Comparison of ENCODE assay signal across 25 cellular contexts in the genomic region with DNA sequence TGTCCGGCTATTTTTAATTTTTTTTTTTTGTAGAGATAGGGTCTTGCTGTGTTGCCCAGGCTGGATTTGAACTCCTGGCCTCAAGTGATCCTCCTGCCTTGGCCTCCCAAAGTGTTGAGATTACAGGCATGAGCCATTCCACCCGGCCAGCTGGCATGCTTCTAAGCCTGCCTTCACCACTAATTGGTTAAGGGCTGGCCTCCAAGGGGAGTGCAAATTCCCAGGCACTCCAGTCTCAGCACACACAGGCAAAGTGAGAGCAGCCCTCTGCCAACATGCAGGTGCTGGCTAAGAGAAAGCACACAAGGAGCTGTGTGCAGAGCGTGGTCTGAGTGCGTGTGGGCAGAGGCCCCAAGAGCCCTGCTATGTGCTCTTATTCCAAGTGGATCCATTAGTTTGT.
DNase-seq lines count a peak whose midpoint lies in the region; ATAC-seq and TF ChIP-seq lines count a peak whose summit lies in the region.
"Had no signal": no experiment of that assay in that cellular context is flagged by ENCODE, and none has a peak within 500 bp of the region (broad histone marks: within the 10 kb centered on the region; RNA-seq: fewer than 3 reads in every experiment).

No MANE protein-coding gene starts in this region.

- no peak overlapping the region for H3K4ac ChIP-seq in mesendoderm (ENCODE audit: low read depth, low read length)

- no peak for TF ChIP-seq POLR2A in sigmoid colon (IDR thresholded peaks at IDR 0.05)

- H2BK15ac ChIP-seq in mesendoderm (replicated peaks; ENCODE audit: low read depth) = no peak overlapping the region

- no peak overlapping the region for H2AK5ac ChIP-seq in mesendoderm (ENCODE audit: low read length)

- no peak overlapping the region for H4K5ac ChIP-seq in mesendoderm (ENCODE audit: low read length)

- H3K4me3 ChIP-seq in dorsolateral prefrontal cortex (no peak overlapping the region), sigmoid colon (no peak overlapping the region), mesendoderm (ENCODE audit: low read length) (no peak overlapping the region)
- H3K4me3 ChIP-seq: A549, esophagus muscularis mucosa, gastroesophageal sphincter, GM23248, lower lobe of right lung had no signal

- H3K79me2 ChIP-seq in mesendoderm (ENCODE audit: control insufficient read depth, insufficient read depth, low read length) = no peaks in the 10 kb centered on the region

- H3K18ac ChIP-seq in mesendoderm (ENCODE audit: low read length) = no peak overlapping the region

- H3K79me1 ChIP-seq in mesendoderm (ENCODE audit: low read length) = no peaks in the 10 kb centered on the region

- H2BK120ac ChIP-seq in mesendoderm (ENCODE audit: low read depth, low read length) = no peak overlapping the region

- H3K4me2 ChIP-seq in mesendoderm (ENCODE audit: low read length) = no peak overlapping the region
- H3K4me2 ChIP-seq: A549 had no signal

- intact Hi-C loops in dorsolateral prefrontal cortex (cut with DNase I) = no loop called here
- intact Hi-C loops in sigmoid colon (cut with DNase I) = no loop called here

- H3K36me3 ChIP-seq in sigmoid colon (no peaks in the 10 kb centered on the region), mesendoderm (ENCODE audit: control insufficient read depth, insufficient read depth, low read length) (no peaks in the 10 kb centered on the region)
- H3K36me3 ChIP-seq: esophagus muscularis mucosa, gastroesophageal sphincter, lower lobe of right lung, WERI-Rb-1 had no signal

- WGBS in sigmoid colon, 2 donors = 75 to 84% methylated on average over 4 of the region's 4 CpGs
- WGBS in mesendoderm (ENCODE audit: extremely low coverage, insufficient coverage, low lambda C conversion rate) = no CpG with 5 or more reads among the region's 4 CpGs

- no peak overlapping the region for H4K8ac ChIP-seq in mesendoderm (ENCODE audit: low read depth, low read length)

- TF ChIP-seq EP300 in sigmoid colon (IDR thresholded peaks at IDR 0.05) = no peak

- H3K56ac ChIP-seq in mesendoderm (ENCODE audit: low read length) = no peak overlapping the region

- no peak overlapping the region for H2BK5ac ChIP-seq in mesendoderm (ENCODE audit: low read length)

- peak overlapping the region in 4 of 59 donors; percentile 0 to 29 (median 2) for H3K27ac ChIP-seq in dorsolateral prefrontal cortex
- peak overlapping the region in 2 of 4 donors; percentile 56 to 60 for H3K27ac ChIP-seq in sigmoid colon
- no peak overlapping the region for H3K27ac ChIP-seq in mesendoderm (ENCODE audit: low read depth, low read length)
- H3K27ac ChIP-seq: A549, esophagus muscularis mucosa, gastroesophageal sphincter, GM23248, lower lobe of right lung, WERI-Rb-1 had no signal

- DNase-seq in DMS79 (lab: John Stamatoyannopoulos, UW) (peak; percentile 18), DMS79 treated with DMSO at 0.1 percent for 48 hours (lab: John Stamatoyannopoulos, UW) (no peak), NCI-H1092 treated with DMSO at 0.1 percent for 48 hours (lab: John Stamatoyannopoulos, UW) (peak; percentile 54), dorsolateral prefrontal cortex (peak in 6 of 10 donors; percentile 55 to 68 (median 59)), sigmoid colon (peak; percentile 81), mesendoderm (no peak), germinal center (ENCODE audit: low spot score) (no peak)
- DNase-seq: activated CD4-positive, alpha-beta T cell treated with anti-CD3 and anti-CD28 coated beads, Interleukin-2, amount 50 U/mL, for 1 hour; activated gamma-delta T cell; activated naive CD8-positive, alpha-beta T cell treated with anti-CD3 and anti-CD28 coated beads, Interleukin-2, amount 50 U/mL, for 24 hours; COR-L47; effector memory CD4-positive, alpha-beta T cell; GM23248; IMR-90; kidney; lower lobe of right lung; NCI-H1417 treated with DMSO at 0.1 percent for 48 hours; NCI-H2227 treated with DMSO at 0.1 percent for 48 hours; stimulated activated CD4-positive, alpha-beta T cell treated with anti-CD3 and anti-CD28 coated beads, Interleukin-2, amount 100 ng/mL, for 48 hours; stimulated activated naive CD8-positive, alpha-beta T cell treated with anti-CD3 and anti-CD28 coated beads, Interleukin-15, Interleukin-2, amounts not matched to agents 100 U/mL and 50 U/mL, for 24 hours; WERI-Rb-1 had no signal

- no peak overlapping the region for H3K9ac ChIP-seq in mesendoderm (ENCODE audit: low read length)
- H3K9ac ChIP-seq: GM23248 had no signal

- no peak for ATAC-seq in GM19351 (IDR thresholded peaks at IDR 0.05; ENCODE audit: unreplicated experiment)
- ATAC-seq: A549; activated naive CD8-positive, alpha-beta T cell treated with anti-CD3 and anti-CD28 coated beads, Interleukin-2, amount 50 U/mL, for 24 hours; gastroesophageal sphincter; stimulated activated naive CD8-positive, alpha-beta T cell treated with anti-CD3 and anti-CD28 coated beads, Interleukin-15, Interleukin-2, amounts not matched to agents 100 U/mL and 50 U/mL, for 24 hours had no signal

- H3K4me1 ChIP-seq in sigmoid colon = peaks cover 0 to 38% (median 18%) of the 10 kb centered on the region in 4 donors
- no peaks in the 10 kb centered on the region for H3K4me1 ChIP-seq in mesendoderm (ENCODE audit: control insufficient read depth, low read depth, low read length)
- H3K4me1 ChIP-seq: A549, esophagus muscularis mucosa, gastroesophageal sphincter, lower lobe of right lung had no signal

- TF ChIP-seq CTCF in dorsolateral prefrontal cortex (IDR thresholded peaks at IDR 0.05 in 54 of 56, conservative IDR thresholded peaks at IDR 0.05 in 2 of 56; ENCODE audit: low read depth in 1 of 56, partially characterized antibody in 56 of 56) = no peak
- no peak for TF ChIP-seq CTCF in sigmoid colon (IDR thresholded peaks at IDR 0.05)

- H3K27me3 ChIP-seq in dorsolateral prefrontal cortex (peaks cover 0 to 5% (median 0%) of the 10 kb centered on the region in 45 donors), sigmoid colon (no peaks in the 10 kb centered on the region), mesendoderm (ENCODE audit: insufficient read depth, low read length, poor library complexity) (no peaks in the 10 kb centered on the region)

- no peaks in the 10 kb centered on the region for H3K9me3 ChIP-seq in sigmoid colon
- H3K9me3 ChIP-seq: A549, esophagus muscularis mucosa, lower lobe of right lung had no signal

- no peak overlapping the region for H3K23ac ChIP-seq in mesendoderm (ENCODE audit: low read length)

Comparison
In these comparisons a context has a peak if more than half of its experiments do, and no peak if none do; other contexts are left out.
1. DNase-seq: peak in DMS79 (single experiment), NCI-H1092 treated with DMSO at 0.1 percent for 48 hours (single experiment), dorsolateral prefrontal cortex (6 of 10) and sigmoid colon (single experiment); none in DMS79 treated with DMSO at 0.1 percent for 48 hours (single experiment), mesendoderm (single experiment) and germinal center (single experiment).